Comparison of ENCODE assay signal across 1 cellular context in genomic region chr4:124807421-124807820, GRCh38.
TF ChIP-seq lines count a peak whose summit lies in the region.

No MANE protein-coding gene starts in this region.

TF ChIP-seq in HCT116, 20 proteins besides CTCF, POLR2A, EP300 and RAD21 (continued from another document):
- TF ChIP-seq REST (IDR thresholded peaks at IDR 0.05; ENCODE audit: low read depth) (no peak), SP1 (IDR thresholded peaks at IDR 0.05; ENCODE audit: low read depth) (no peak), EZH2phosphoT487 (IDR thresholded peaks at IDR 0.05; ENCODE audit: borderline replicate concordance) (no peak), ZBTB33 (IDR thresholded peaks at IDR 0.05; ENCODE audit: extremely low read depth, insufficient replicate concordance, low read length) (no peak), ZFX (IDR thresholded peaks at IDR 0.05) (no peak), ZNF274 (IDR thresholded peaks at IDR 0.05; ENCODE audit: low read depth, low read length) (no peak)
